ENCODE assay signal across 25 cellular contexts in genomic region chr9:82588801-82589200, GRCh38.
DNase-seq lines count a peak whose midpoint lies in the region; ATAC-seq, FAIRE-seq and TF ChIP-seq lines count a peak whose summit lies in the region.
"Had no signal": no experiment of that assay in that cellular context is flagged by ENCODE, and none has a peak within 500 bp of the region (broad histone marks: within the 10 kb centered on the region; RNA-seq: fewer than 3 reads in every experiment).

No MANE protein-coding gene starts in this region.

- H3K36me3 Mint-ChIP-seq in mesothelial cell of epicardium: no peaks in the 10 kb centered on the region
- H3K36me3 Mint-ChIP-seq: CD4-positive, CD25-positive, alpha-beta regulatory T cell; CD8-positive, alpha-beta memory T cell; IgD-negative memory B cell had no signal

- FAIRE-seq in HepG2 (lab: Jason Lieb, UNC): no peak
- FAIRE-seq: GM12878, GM19239 had no signal

- no peaks in the 10 kb centered on the region for H3K79me2 ChIP-seq in HepG2 (ENCODE audit: insufficient read depth, low read length)

- no peak overlapping the region for H3K9ac ChIP-seq in HepG2 (ENCODE audit: insufficient read depth, low read depth, low read length)
- H3K9ac ChIP-seq: BLaER1 treated with 17β-estradiol and CSF1 and Interleukin-3, amounts not matched to agents 10 nM and 100 nM had no signal

- TF ChIP-seq RAD21 in HepG2 (CRISPR knock-in tag; IDR thresholded peaks at IDR 0.05): no peak

- H4K20me1 ChIP-seq in HepG2 (ENCODE audit: insufficient read depth, low read length): no peaks in the 10 kb centered on the region
- H4K20me1 ChIP-seq: BLaER1 treated with 17β-estradiol and CSF1 and Interleukin-3, amounts not matched to agents 10 nM and 100 nM had no signal

- ATAC-seq in HepG2 (peak; percentile 46; the same call in 1 of the 3 replicates), omental fat pad (ENCODE audit: low FRiP score) (no peak), GM21367 (IDR thresholded peaks at IDR 0.05; ENCODE audit: unreplicated experiment) (no peak)
- ATAC-seq: GM12878, HCT116 had no signal

- no peak for TF ChIP-seq EP300 in HepG2 (IDR thresholded peaks at IDR 0.05; ENCODE audit: low read depth in 2 of 2, low read length in 2 of 2)
- no peak for TF ChIP-seq EP300 in HepG2 (CRISPR knock-in tag; IDR thresholded peaks at IDR 0.05; ENCODE audit: borderline replicate concordance)

- in situ Hi-C loops in HepG2 (cut with HindIII; ENCODE audit: extremely low pct_ligation_motif_present, low pct_unique_long_range_greater_than_20kb): loop anchor here (5.0 kb wide), 1 partner anchor 36 kb away; no protein-coding TSS in a partner anchor

- peaks cover 6% of the 10 kb centered on the region for H3K9me3 Mint-ChIP-seq in mesothelial cell of epicardium
- H3K9me3 Mint-ChIP-seq: HFFc6 had no signal

- H3K27ac Mint-ChIP-seq in mesothelial cell of epicardium: peak overlapping the region; percentile 41
- H3K27ac Mint-ChIP-seq: B cell; CD4-positive, CD25-positive, alpha-beta regulatory T cell; CD8-positive, alpha-beta memory T cell; HFFc6; IgD-negative memory B cell had no signal

- no peak overlapping the region for H3K4me3 Mint-ChIP-seq in mesothelial cell of epicardium
- H3K4me3 Mint-ChIP-seq: B cell; CD4-positive, CD25-positive, alpha-beta regulatory T cell; CD8-positive, alpha-beta memory T cell; HFFc6; IgD-negative memory B cell had no signal

- POLR2A ChIA-PET in HepG2 (lab: Yijun Ruan, JAX): interaction anchor here (0.7 to 2.7 kb wide), 3 partner anchors 9 to 29 kb away, joined by 3 to 8 read pairs (median 7); no protein-coding TSS in a partner anchor

- H3K27me3 Mint-ChIP-seq in mesothelial cell of epicardium (ENCODE audit: low read depth): no peaks in the 10 kb centered on the region
- H3K27me3 Mint-ChIP-seq: B cell; CD4-positive, CD25-positive, alpha-beta regulatory T cell; CD8-positive, alpha-beta memory T cell; IgD-negative memory B cell had no signal

- peaks cover 27% of the 10 kb centered on the region for H3K4me1 Mint-ChIP-seq in mesothelial cell of epicardium
- H3K4me1 Mint-ChIP-seq: B cell; CD4-positive, CD25-positive, alpha-beta regulatory T cell; CD8-positive, alpha-beta memory T cell; IgD-negative memory B cell had no signal

- peak overlapping the region; percentile 77 for H3K27ac ChIP-seq in HepG2 (ENCODE audit: extremely low read length, insufficient read depth, low read length)
- H3K27ac ChIP-seq: BLaER1 treated with 17β-estradiol and CSF1 and Interleukin-3, amounts not matched to agents 10 nM and 100 nM; HL-60 had no signal

- intact Hi-C loops in HepG2 (cut with micrococcal nuclease; ENCODE audit: unreplicated experiment): no loop called here

- no peaks in the 10 kb centered on the region for H3K9me3 ChIP-seq in HepG2 (ENCODE audit: low read length)
- H3K9me3 ChIP-seq: BLaER1 treated with 17β-estradiol and CSF1 and Interleukin-3, amounts not matched to agents 10 nM and 100 nM had no signal

- TF ChIP-seq CTCF in HepG2 (CRISPR knock-in tag; IDR thresholded peaks at IDR 0.05): no peak
- TF ChIP-seq CTCF in mesothelial cell of epicardium (IDR thresholded peaks at IDR 0.05; ENCODE audit: unreplicated experiment): no peak
- no peak for TF ChIP-seq CTCF in omental fat pad (IDR thresholded peaks at IDR 0.05)

- TF ChIP-seq POLR2A in HepG2 (IDR thresholded peaks at IDR 0.05; ENCODE audit: insufficient read depth in 1 of 2, low read depth in 2 of 2, low read length in 2 of 2): no peak

- H3K27me3 ChIP-seq in HepG2 (ENCODE audit: control insufficient read depth in 1 of 2, insufficient read depth in 2 of 2, low read length in 2 of 2): no peaks in the 10 kb centered on the region
- H3K27me3 ChIP-seq: BLaER1 treated with 17β-estradiol and CSF1 and Interleukin-3, amounts not matched to agents 10 nM and 100 nM had no signal

- WGBS in HepG2 (ENCODE audit: low lambda C conversion rate): 15% methylated on average over 3 of the region's 3 CpGs

- CTCF ChIA-PET in HepG2 (lab: Yijun Ruan, JAX; ENCODE audit: low intra/inter-chr PET ratio, low total read pairs): no interaction called here

- no peaks in the 10 kb centered on the region for H3K36me3 ChIP-seq in HepG2 (replicated peaks in 1 of 2; ENCODE audit: control insufficient read depth in 1 of 2, insufficient read depth in 2 of 2, low read length in 2 of 2)
- H3K36me3 ChIP-seq: BLaER1 treated with 17β-estradiol and CSF1 and Interleukin-3, amounts not matched to agents 10 nM and 100 nM had no signal

- H3K4me2 ChIP-seq in HepG2 (ENCODE audit: low read depth, low read length): no peak overlapping the region
- H3K4me2 ChIP-seq: BLaER1 treated with 17β-estradiol and CSF1 and Interleukin-3, amounts not matched to agents 10 nM and 100 nM had no signal

- DNase-seq in NCI-H1105 (lab: John Stamatoyannopoulos, UW) (peak; percentile 7), NCI-H69 (lab: John Stamatoyannopoulos, UW) (peak; percentile 74), HepG2 (ENCODE audit: low spot score) (no peak), mesothelial cell of epicardium (ENCODE audit: low spot score in 2 of 2, unreplicated experiment in 2 of 2) (no peak), omental fat pad (ENCODE audit: low spot score) (no peak), NCI-H146 (lab: John Stamatoyannopoulos, UW) (no peak)
- DNase-seq in stimulated activated CD4-positive, alpha-beta T cell treated with anti-CD3 and anti-CD28 coated beads, Interleukin-2, amount 100 ng/mL, for 24 hours: no peak
- DNase-seq: CD4-positive, CD25-positive, alpha-beta regulatory T cell; CD8-positive, alpha-beta memory T cell; COR-L47; DMS 273 treated with DMSO at 0.1 percent for 48 hours; DMS53; DND-41; EL; GOT3; H7; HFFc6 had no signal

- H2AFZ ChIP-seq in HepG2 (ENCODE audit: low read length): no peak overlapping the region

- H3K4me3 ChIP-seq in HepG2 (replicated peaks in 1 of 3; ENCODE audit: insufficient read depth in 1 of 3, low read depth in 2 of 3, low read length in 3 of 3): no peak overlapping the region
- H3K4me3 ChIP-seq: BLaER1 treated with 17β-estradiol and CSF1 and Interleukin-3, amounts not matched to agents 10 nM and 100 nM; GM12878 had no signal

- peaks cover 69% of the 10 kb centered on the region for H3K4me1 ChIP-seq in HepG2 (ENCODE audit: insufficient read depth, low read length)

- no TSS peak for BruUV-seq in HepG2 (replicated peaks; lab: Mats Ljungman, UMichigan)

TF ChIP-seq in HepG2, 621 proteins besides CTCF, POLR2A, EP300 and RAD21 (continues in another document):
- TF ChIP-seq, protein P1, sequence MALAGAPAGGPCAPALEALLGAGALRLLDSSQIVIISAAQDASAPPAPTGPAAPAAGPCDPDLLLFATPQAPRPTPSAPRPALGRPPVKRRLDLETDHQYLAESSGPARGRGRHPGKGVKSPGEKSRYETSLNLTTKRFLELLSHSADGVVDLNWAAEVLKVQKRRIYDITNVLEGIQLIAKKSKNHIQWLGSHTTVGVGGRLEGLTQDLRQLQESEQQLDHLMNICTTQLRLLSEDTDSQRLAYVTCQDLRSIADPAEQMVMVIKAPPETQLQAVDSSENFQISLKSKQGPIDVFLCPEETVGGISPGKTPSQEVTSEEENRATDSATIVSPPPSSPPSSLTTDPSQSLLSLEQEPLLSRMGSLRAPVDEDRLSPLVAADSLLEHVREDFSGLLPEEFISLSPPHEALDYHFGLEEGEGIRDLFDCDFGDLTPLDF (CRISPR knock-in tag; IDR thresholded peaks at IDR 0.05): no peak
- TF ChIP-seq LRRFIP1 (CRISPR knock-in tag; conservative IDR thresholded peaks at IDR 0.05) (no peak), CREB1 (IDR thresholded peaks at IDR 0.05) (no peak), CREB1 (CRISPR knock-in tag; IDR thresholded peaks at IDR 0.05) (0 out of 2 replicates have a peak, but pooled peaks have one; percentile 16)
- TF ChIP-seq, protein P2, sequence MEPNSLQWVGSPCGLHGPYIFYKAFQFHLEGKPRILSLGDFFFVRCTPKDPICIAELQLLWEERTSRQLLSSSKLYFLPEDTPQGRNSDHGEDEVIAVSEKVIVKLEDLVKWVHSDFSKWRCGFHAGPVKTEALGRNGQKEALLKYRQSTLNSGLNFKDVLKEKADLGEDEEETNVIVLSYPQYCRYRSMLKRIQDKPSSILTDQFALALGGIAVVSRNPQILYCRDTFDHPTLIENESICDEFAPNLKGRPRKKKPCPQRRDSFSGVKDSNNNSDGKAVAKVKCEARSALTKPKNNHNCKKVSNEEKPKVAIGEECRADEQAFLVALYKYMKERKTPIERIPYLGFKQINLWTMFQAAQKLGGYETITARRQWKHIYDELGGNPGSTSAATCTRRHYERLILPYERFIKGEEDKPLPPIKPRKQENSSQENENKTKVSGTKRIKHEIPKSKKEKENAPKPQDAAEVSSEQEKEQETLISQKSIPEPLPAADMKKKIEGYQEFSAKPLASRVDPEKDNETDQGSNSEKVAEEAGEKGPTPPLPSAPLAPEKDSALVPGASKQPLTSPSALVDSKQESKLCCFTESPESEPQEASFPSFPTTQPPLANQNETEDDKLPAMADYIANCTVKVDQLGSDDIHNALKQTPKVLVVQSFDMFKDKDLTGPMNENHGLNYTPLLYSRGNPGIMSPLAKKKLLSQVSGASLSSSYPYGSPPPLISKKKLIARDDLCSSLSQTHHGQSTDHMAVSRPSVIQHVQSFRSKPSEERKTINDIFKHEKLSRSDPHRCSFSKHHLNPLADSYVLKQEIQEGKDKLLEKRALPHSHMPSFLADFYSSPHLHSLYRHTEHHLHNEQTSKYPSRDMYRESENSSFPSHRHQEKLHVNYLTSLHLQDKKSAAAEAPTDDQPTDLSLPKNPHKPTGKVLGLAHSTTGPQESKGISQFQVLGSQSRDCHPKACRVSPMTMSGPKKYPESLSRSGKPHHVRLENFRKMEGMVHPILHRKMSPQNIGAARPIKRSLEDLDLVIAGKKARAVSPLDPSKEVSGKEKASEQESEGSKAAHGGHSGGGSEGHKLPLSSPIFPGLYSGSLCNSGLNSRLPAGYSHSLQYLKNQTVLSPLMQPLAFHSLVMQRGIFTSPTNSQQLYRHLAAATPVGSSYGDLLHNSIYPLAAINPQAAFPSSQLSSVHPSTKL (CRISPR knock-in tag; IDR thresholded peaks at IDR 0.05): peak; percentile 43

Comparison
In these comparisons a context has a peak if more than half of its experiments do, and no peak if none do; other contexts are left out.
1. DNase-seq: peak in NCI-H1105 (single experiment) and NCI-H69 (single experiment); none in HepG2 (single experiment), mesothelial cell of epicardium (0 of 2), omental fat pad (single experiment), stimulated activated CD4-positive, alpha-beta T cell treated with anti-CD3 and anti-CD28 coated beads, Interleukin-2, amount 100 ng/mL, for 24 hours (0 of 2) and NCI-H146 (single experiment).